Comparison of ENCODE assay signal across 1 cellular context in genomic region chr17:67364847-67365761, GRCh38.
A peak's percentile ranks its signal among the peaks of the same experiment; 100 is the strongest.
TF ChIP-seq lines count a peak whose summit lies in the region.

No MANE protein-coding gene starts in this region.

TF ChIP-seq in HEK293, 187 proteins besides CTCF, POLR2A, EP300 and RAD21 (continued from another document):
- TF ChIP-seq, protein P1, sequence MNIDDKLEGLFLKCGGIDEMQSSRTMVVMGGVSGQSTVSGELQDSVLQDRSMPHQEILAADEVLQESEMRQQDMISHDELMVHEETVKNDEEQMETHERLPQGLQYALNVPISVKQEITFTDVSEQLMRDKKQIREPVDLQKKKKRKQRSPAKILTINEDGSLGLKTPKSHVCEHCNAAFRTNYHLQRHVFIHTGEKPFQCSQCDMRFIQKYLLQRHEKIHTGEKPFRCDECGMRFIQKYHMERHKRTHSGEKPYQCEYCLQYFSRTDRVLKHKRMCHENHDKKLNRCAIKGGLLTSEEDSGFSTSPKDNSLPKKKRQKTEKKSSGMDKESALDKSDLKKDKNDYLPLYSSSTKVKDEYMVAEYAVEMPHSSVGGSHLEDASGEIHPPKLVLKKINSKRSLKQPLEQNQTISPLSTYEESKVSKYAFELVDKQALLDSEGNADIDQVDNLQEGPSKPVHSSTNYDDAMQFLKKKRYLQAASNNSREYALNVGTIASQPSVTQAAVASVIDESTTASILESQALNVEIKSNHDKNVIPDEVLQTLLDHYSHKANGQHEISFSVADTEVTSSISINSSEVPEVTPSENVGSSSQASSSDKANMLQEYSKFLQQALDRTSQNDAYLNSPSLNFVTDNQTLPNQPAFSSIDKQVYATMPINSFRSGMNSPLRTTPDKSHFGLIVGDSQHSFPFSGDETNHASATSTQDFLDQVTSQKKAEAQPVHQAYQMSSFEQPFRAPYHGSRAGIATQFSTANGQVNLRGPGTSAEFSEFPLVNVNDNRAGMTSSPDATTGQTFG (tag by site-specific recombination; IDR thresholded peaks at IDR 0.05; ENCODE audit: borderline replicate concordance): no peak
- TF ChIP-seq KLF1 (tag by site-specific recombination; IDR thresholded peaks at IDR 0.05) (peak; percentile 77), ZNF175 (tag by site-specific recombination; IDR thresholded peaks at IDR 0.05) (no peak), TCF7L2 (IDR thresholded peaks at IDR 0.05; ENCODE audit: borderline replicate concordance, low read depth, low read length) (no peak), ZBTB21 (tag by site-specific recombination; IDR thresholded peaks at IDR 0.05) (peak; percentile 36; the same call in 1 of the 2 replicates), ZBTB20 (tag by site-specific recombination; IDR thresholded peaks at IDR 0.05) (peak; percentile 30; the same call in 1 of the 2 replicates), ZNF398 (tag by site-specific recombination; IDR thresholded peaks at IDR 0.05) (no peak), ZNF16 (tag by site-specific recombination; IDR thresholded peaks at IDR 0.05; ENCODE audit: low read depth) (no peak), ZNF280C (tag by site-specific recombination; IDR thresholded peaks at IDR 0.05) (no peak), ZNF629 (tag by site-specific recombination; IDR thresholded peaks at IDR 0.05) (peak; percentile 67; the same call in 1 of the 2 replicates), ZNF513 (tag by site-specific recombination; IDR thresholded peaks at IDR 0.05) (no peak), ZNF747 (tag by site-specific recombination; IDR thresholded peaks at IDR 0.05) (no peak)
- TF ChIP-seq, protein P2, sequence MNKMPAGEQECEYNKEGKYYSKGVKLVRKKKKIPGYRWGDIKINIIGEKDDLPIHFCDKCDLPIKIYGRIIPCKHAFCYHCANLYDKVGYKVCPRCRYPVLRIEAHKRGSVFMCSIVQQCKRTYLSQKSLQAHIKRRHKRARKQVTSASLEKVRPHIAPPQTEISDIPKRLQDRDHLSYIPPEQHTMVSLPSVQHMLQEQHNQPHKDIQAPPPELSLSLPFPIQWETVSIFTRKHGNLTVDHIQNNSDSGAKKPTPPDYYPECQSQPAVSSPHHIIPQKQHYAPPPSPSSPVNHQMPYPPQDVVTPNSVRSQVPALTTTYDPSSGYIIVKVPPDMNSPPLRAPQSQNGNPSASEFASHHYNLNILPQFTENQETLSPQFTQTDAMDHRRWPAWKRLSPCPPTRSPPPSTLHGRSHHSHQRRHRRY (tag by site-specific recombination; IDR thresholded peaks at IDR 0.05): no peak
TF ChIP-seq in HEK293: peak in this region for 22.
